8 cellular contexts compared by ENCODE assay signal in the genomic region with DNA sequence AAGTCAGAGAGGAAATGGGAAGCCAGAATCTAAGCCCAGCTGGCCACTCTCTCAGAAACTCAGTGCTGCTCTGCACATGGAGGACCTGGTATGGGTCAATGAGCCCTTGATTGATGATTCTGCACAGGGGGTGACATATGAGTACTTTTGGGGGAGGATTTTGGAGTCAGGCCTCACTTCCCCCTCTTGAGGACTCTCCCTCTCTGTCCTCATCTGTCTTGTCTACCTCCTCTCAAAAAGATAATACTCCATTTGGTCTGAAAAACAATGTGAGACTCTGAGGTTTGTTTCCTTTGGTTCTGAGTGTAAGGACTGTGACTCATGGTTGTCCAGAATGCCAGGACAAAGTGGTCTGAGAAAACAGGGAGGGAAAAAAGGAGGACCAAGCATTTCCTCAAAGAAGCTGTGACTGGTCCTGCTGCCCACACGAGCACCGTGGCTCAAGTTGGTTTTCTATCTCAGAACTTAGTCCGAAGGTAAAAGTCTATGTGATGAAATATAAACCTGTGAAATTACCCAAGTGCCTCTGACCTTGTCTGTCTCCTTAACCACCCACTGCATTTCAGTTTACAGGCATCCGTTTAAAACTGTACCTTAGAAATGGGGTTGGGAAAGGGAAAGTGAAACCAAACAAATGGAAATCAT. TPM values are rescaled to one million over a fixed set of nuclear protein-coding genes. Genes with fewer than 3 reads are reported as not detected.
DNase-seq lines count a peak whose midpoint lies in the region; ATAC-seq and FAIRE-seq lines count a peak whose summit lies in the region.

No MANE protein-coding gene starts in this region.

- H3K27me3 Mint-ChIP-seq in IgD-negative memory B cell: no peaks in the 10 kb centered on the region
- H3K27me3 Mint-ChIP-seq in stimulated activated naive CD8-positive, alpha-beta T cell treated with anti-CD3 and anti-CD28 coated beads, Interleukin-15, Interleukin-2, amounts not matched to agents 100 ng/mL and 50 ng/mL, for 24 hours: no peaks in the 10 kb centered on the region

- DNase-seq in islet precursor cell: peak; percentile 37
- no peak for DNase-seq in SHP77 (lab: John Stamatoyannopoulos, UW)
- no peak for DNase-seq in NCI-H146 treated with DMSO at 0.1 percent for 48 hours (lab: John Stamatoyannopoulos, UW; ENCODE audit: unreplicated experiment)

- WGBS in adipose tissue, 3 donors: 1 to 4% (median 2%) methylated on average over 4 of the region's 4 CpGs

- peak; percentile 34 for FAIRE-seq in A204.1 (lab: Jason Lieb, UNC)

- H3K4me3 Mint-ChIP-seq in IgD-negative memory B cell: peak overlapping the region; percentile 65 to 93 (median 82)
- peak overlapping the region; percentile 81 for H3K4me3 Mint-ChIP-seq in stimulated activated naive CD8-positive, alpha-beta T cell treated with anti-CD3 and anti-CD28 coated beads, Interleukin-15, Interleukin-2, amounts not matched to agents 100 ng/mL and 50 ng/mL, for 24 hours

- H3K4me1 Mint-ChIP-seq in IgD-negative memory B cell: peaks cover 20 to 38% (median 24%) of the 10 kb centered on the region in 3 donors
- peaks cover 86% of the 10 kb centered on the region for H3K4me1 Mint-ChIP-seq in stimulated activated naive CD8-positive, alpha-beta T cell treated with anti-CD3 and anti-CD28 coated beads, Interleukin-15, Interleukin-2, amounts not matched to agents 100 ng/mL and 50 ng/mL, for 24 hours (ENCODE audit: low read depth)

- peak; percentile 32 for ATAC-seq in GM18868 (IDR thresholded peaks at IDR 0.05; ENCODE audit: unreplicated experiment)

- H3K9me3 Mint-ChIP-seq in IgD-negative memory B cell: peaks cover 0 to 2% (median 0%) of the 10 kb centered on the region in 3 donors
- H3K9me3 Mint-ChIP-seq in stimulated activated naive CD8-positive, alpha-beta T cell treated with anti-CD3 and anti-CD28 coated beads, Interleukin-15, Interleukin-2, amounts not matched to agents 100 ng/mL and 50 ng/mL, for 24 hours: peaks cover 8% of the 10 kb centered on the region

- peak overlapping the region; percentile 12 for H3K27ac ChIP-seq in adipose tissue (ENCODE audit: low read depth, low read length)

- peaks cover 2% of the 10 kb centered on the region for H3K36me3 Mint-ChIP-seq in IgD-negative memory B cell
- H3K36me3 Mint-ChIP-seq in stimulated activated naive CD8-positive, alpha-beta T cell treated with anti-CD3 and anti-CD28 coated beads, Interleukin-15, Interleukin-2, amounts not matched to agents 100 ng/mL and 50 ng/mL, for 24 hours (ENCODE audit: low read depth): peaks cover 51% of the 10 kb centered on the region

- H3K27ac Mint-ChIP-seq in IgD-negative memory B cell: peak overlapping the region in 2 of 3 donors; percentile 92 to 96
- H3K27ac Mint-ChIP-seq in stimulated activated naive CD8-positive, alpha-beta T cell treated with anti-CD3 and anti-CD28 coated beads, Interleukin-15, Interleukin-2, amounts not matched to agents 100 ng/mL and 50 ng/mL, for 24 hours: peak overlapping the region; percentile 97

RNA-seq across cellular contexts. Expression of a gene that starts 11.1 kb away (rescaled TPM):
- polyA plus RNA-seq in IgD-negative memory B cell (0.36 TPM), adipose tissue (1 to 10 TPM; 1.2 to 2.1 (median 1.4) TPM)
